8 cellular contexts compared by ENCODE assay signal in the genomic region with DNA sequence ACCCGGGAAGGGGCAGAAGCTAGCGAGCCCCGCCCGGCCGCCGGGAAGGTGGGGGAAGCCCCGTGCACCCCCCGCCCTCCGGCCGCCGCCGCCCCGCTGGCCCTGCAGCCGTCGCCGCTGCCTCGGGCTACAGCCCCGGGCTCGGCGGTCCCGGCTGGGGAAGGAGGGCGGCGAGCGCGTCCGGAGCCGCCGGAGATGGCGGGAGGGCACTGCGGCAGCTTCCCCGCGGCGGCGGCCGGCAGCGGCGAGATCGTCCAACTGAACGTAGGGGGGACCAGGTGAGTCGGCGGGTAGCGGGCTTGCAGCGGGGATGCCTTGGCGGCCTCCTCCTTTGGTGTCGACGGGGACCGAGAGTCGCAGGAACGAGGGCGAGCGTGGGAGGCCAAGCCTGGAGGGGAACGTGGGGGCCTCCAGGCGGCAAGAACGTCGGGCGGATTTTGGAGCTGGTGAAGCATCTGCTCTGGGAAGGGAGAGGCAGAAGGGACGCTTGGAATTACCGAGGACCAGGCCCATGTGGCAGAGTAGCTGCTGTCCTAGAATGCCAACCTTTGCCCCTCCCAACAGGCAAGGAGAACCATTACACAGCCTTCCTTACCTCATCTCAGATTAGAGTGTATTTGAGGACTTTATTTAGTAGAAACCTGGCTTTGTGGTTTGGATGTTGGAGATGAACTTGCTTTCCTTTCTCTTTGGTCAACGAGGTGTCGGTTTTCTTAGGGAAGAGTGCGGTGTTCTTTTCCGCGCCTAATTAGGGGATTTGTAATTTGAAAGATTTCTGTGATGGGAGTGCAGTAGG. TPM values are rescaled to one million over a fixed set of nuclear protein-coding genes. Genes with fewer than 3 reads are reported as not detected.
DNase-seq lines count a peak whose midpoint lies in the region; ATAC-seq, FAIRE-seq and TF ChIP-seq lines count a peak whose summit lies in the region.

No MANE protein-coding gene starts in this region.

- H3K36me3 Mint-ChIP-seq in dendritic cell treated with granulocyte-macrophage colony-stimulating factor and Interleukin-4, amounts not matched to agents 40 ng/mL and 50 ng/mL, for 4 days (ENCODE audit: low read depth) = peaks cover 12% of the 10 kb centered on the region

- H3K4me1 ChIP-seq in ACC112 (ENCODE audit: control insufficient read depth, insufficient read depth, low read length, unreplicated experiment) (peaks cover 34% of the 10 kb centered on the region), right lobe of liver (peaks cover 0 to 27% (median 12%) of the 10 kb centered on the region in 4 donors)

- H3K27me3 ChIP-seq in ACC112 (ENCODE audit: insufficient read depth, low read length) (no peaks in the 10 kb centered on the region), right lobe of liver (no peaks in the 10 kb centered on the region)

- ATAC-seq in HG02943 (IDR thresholded peaks at IDR 0.05; ENCODE audit: low read depth, unreplicated experiment) = peak; percentile 63
- peak; percentile 70 to 80 (median 77) for ATAC-seq in right lobe of liver

- TF ChIP-seq POLR2A in right lobe of liver (IDR thresholded peaks at IDR 0.05) = no peak

- no peaks in the 10 kb centered on the region for H3K9me3 Mint-ChIP-seq in dendritic cell treated with granulocyte-macrophage colony-stimulating factor and Interleukin-4, amounts not matched to agents 40 ng/mL and 50 ng/mL, for 4 days

- TF ChIP-seq CTCF in WI38 (IDR thresholded peaks at IDR 0.05; ENCODE audit: low read depth, low read length) = no peak
- TF ChIP-seq CTCF in right lobe of liver (IDR thresholded peaks at IDR 0.05) = no peak

- no peaks in the 10 kb centered on the region for H3K27me3 Mint-ChIP-seq in dendritic cell treated with granulocyte-macrophage colony-stimulating factor and Interleukin-4, amounts not matched to agents 40 ng/mL and 50 ng/mL, for 4 days

- peak; percentile 49 for FAIRE-seq in GM18507 (lab: Jason Lieb, UNC)

- peak overlapping the region; percentile 91 for H3K27ac Mint-ChIP-seq in dendritic cell treated with granulocyte-macrophage colony-stimulating factor and Interleukin-4, amounts not matched to agents 40 ng/mL and 50 ng/mL, for 4 days

- H2AFZ ChIP-seq in ACC112 (ENCODE audit: low read length, unreplicated experiment) = peak overlapping the region; percentile 91

- no peak for DNase-seq in GM18507 (ENCODE audit: extremely low spot score, insufficient read length, low read depth)
- DNase-seq in NCI-H2029 (lab: John Stamatoyannopoulos, UW) = peak; percentile 11
- peak in 2 of 3 donors; percentile 60 to 69 for DNase-seq in right lobe of liver
- peak; percentile 28 to 32 for DNase-seq in stimulated activated CD4-positive, alpha-beta T cell treated with anti-CD3 and anti-CD28 coated beads, Interleukin-4, amount 100 ng/mL, for 4 hours

- H3K27ac ChIP-seq in ACC112 (ENCODE audit: low read depth, low read length) (peak overlapping the region; percentile 72), right lobe of liver (peak overlapping the region; percentile 88 to 91 (median 90))

- peak overlapping the region; percentile 89 for H3K4me3 Mint-ChIP-seq in dendritic cell treated with granulocyte-macrophage colony-stimulating factor and Interleukin-4, amounts not matched to agents 40 ng/mL and 50 ng/mL, for 4 days

- H3K4me1 Mint-ChIP-seq in dendritic cell treated with granulocyte-macrophage colony-stimulating factor and Interleukin-4, amounts not matched to agents 40 ng/mL and 50 ng/mL, for 4 days (ENCODE audit: low read depth) = peaks cover 15% of the 10 kb centered on the region

- no peaks in the 10 kb centered on the region for H3K9me3 ChIP-seq in right lobe of liver

- H3K36me3 ChIP-seq in ACC112 (ENCODE audit: insufficient read depth, low read length) (no peaks in the 10 kb centered on the region), right lobe of liver (no peaks in the 10 kb centered on the region)

- 3% methylated on average over 7 of the region's 63 CpGs for WGBS in right lobe of liver (ENCODE audit: insufficient coverage, low coverage, low lambda C conversion rate, missing lambda C conversion rate)

- H3K4me3 ChIP-seq in ACC112 (ENCODE audit: low read depth, low read length) (peak overlapping the region; percentile 89), WI38 (ENCODE audit: low read depth, low read length) (peak overlapping the region; percentile 91), right lobe of liver (peak overlapping the region; percentile 72 to 84 (median 78))

- peaks cover 45% of the 10 kb centered on the region for H3K79me2 ChIP-seq in ACC112 (ENCODE audit: control insufficient read depth, insufficient read depth, low read length, unreplicated experiment)

- intact Hi-C loops in dendritic cell treated with granulocyte-macrophage colony-stimulating factor and Interleukin-4, amounts not matched to agents 40 ng/mL and 50 ng/mL, for 4 days (cut with micrococcal nuclease) = no loop called here
- intact Hi-C loops in right lobe of liver (cut with DNase I) = no loop called here

RNA-seq across cellular contexts. Expression of a gene that starts 0.6 kb away (rescaled TPM):
- total RNA-seq in right lobe of liver = 10 to 100 TPM; 33.0 to 43.5 (median 39.3) TPM
